28 cellular contexts compared by ENCODE assay signal in the genomic region with DNA sequence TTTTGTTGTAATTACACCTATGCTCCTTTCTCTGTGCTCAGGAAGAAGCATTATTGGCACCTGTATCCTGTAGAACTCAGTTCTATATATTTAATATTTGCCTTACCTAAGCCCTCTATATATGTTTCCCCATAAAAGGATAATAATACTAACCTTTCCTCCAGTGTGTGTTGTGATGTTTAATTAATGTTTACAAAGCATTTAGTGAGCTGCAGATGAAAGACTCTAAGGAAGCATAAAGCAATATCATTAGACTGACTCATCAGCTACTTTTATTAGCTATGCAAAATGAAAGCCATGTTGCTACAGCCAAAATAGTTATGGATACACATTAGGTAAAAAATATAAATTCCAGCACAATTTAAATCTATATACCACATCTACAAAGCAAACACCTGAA.
DNase-seq lines count a peak whose midpoint lies in the region; ATAC-seq and TF ChIP-seq lines count a peak whose summit lies in the region.
"Had no signal": no experiment of that assay in that cellular context is flagged by ENCODE, and none has a peak within 500 bp of the region (broad histone marks: within the 10 kb centered on the region; RNA-seq: fewer than 3 reads in every experiment).

No MANE protein-coding gene starts in this region.

- H3K27me3 ChIP-seq in WERI-Rb-1 (ENCODE audit: insufficient read depth, low read depth, severe bottlenecking): no peaks in the 10 kb centered on the region
- H3K27me3 ChIP-seq: BLaER1 treated with 17β-estradiol and CSF1 and Interleukin-3, amounts not matched to agents 10 nM and 100 nM; breast epithelium; neural progenitor cell had no signal

- H3K36me3 ChIP-seq in WERI-Rb-1: no peaks in the 10 kb centered on the region
- H3K36me3 ChIP-seq: BLaER1 treated with 17β-estradiol and CSF1 and Interleukin-3, amounts not matched to agents 10 nM and 100 nM; breast epithelium; neural progenitor cell had no signal

- no peaks in the 10 kb centered on the region for H3K9me3 ChIP-seq in WERI-Rb-1 (ENCODE audit: severe bottlenecking)
- H3K9me3 ChIP-seq: BLaER1 treated with 17β-estradiol and CSF1 and Interleukin-3, amounts not matched to agents 10 nM and 100 nM; breast epithelium had no signal

- no peak overlapping the region for H3K4me3 ChIP-seq in WERI-Rb-1 (ENCODE audit: low read depth, low read length)
- H3K4me3 ChIP-seq: BLaER1 treated with 17β-estradiol and CSF1 and Interleukin-3, amounts not matched to agents 10 nM and 100 nM; breast epithelium; GM12878; neural progenitor cell had no signal

- DNase-seq in DMS153 treated with DMSO at 0.1 percent for 48 hours (lab: John Stamatoyannopoulos, UW; ENCODE audit: unreplicated experiment) (peak; percentile 44), HT-29 (ENCODE audit: low spot score) (peak; percentile 52), kidney tubule cell (ENCODE audit: low spot score) (peak; percentile 20), NCI-H1092 (lab: John Stamatoyannopoulos, UW) (no peak), GOT3 (lab: John Stamatoyannopoulos, UW) (no peak), WERI-Rb-1 (no peak), left lobe of liver (ENCODE audit: low spot score) (no peak)
- DNase-seq: activated B cell treated with CpG ODN at 0.5 μM for 24 hours; activated CD4-positive, alpha-beta T cell treated with anti-CD3 and anti-CD28 coated beads, Interleukin-2, amount 50 U/mL, for 4 hours; activated CD8-positive, alpha-beta memory T cell treated with anti-CD3 and anti-CD28 coated beads, Interleukin-2, amount 50 U/mL, for 4 hours; DND-41; foreskin melanocyte; mesenchymal stem cell; NCI-H1092 treated with DMSO at 0.1 percent for 48 hours; NCI-H2029; NCI-H526 treated with DMSO at 0.1 percent for 48 hours; right cardiac atrium; stimulated activated CD4-positive, alpha-beta T cell treated with anti-CD3 and anti-CD28 coated beads, Interleukin-4, amount 100 ng/mL, for 24 hours; substantia nigra; T-helper 9 cell had no signal

- ATAC-seq in left lobe of liver: no peak
- ATAC-seq: GM12878; right cardiac atrium; Right ventricle myocardium inferior; stimulated activated memory B cell treated with anti-CD40 and anti-IgM and Interleukin-4, amounts not matched to agents 10 μg/mL and 1 μg/mL and 100 μg/mL, for 72 hours had no signal

- H3K27ac ChIP-seq in VCaP (peak overlapping the region; percentile 67; the same call in 1 of the 2 replicates), WERI-Rb-1 (no peak overlapping the region)
- H3K27ac ChIP-seq: BLaER1 treated with 17β-estradiol and CSF1 and Interleukin-3, amounts not matched to agents 10 nM and 100 nM; breast epithelium; neural progenitor cell; parathyroid adenoma had no signal

- TF ChIP-seq CTCF in VCaP (conservative IDR thresholded peaks at IDR 0.05): no peak
- TF ChIP-seq CTCF in WERI-Rb-1 (IDR thresholded peaks at IDR 0.05; ENCODE audit: low read depth, low read length): no peak

Comparison
In these comparisons a context has a peak if more than half of its experiments do, and no peak if none do; other contexts are left out.
1. DNase-seq: peak in DMS153 treated with DMSO at 0.1 percent for 48 hours (single experiment), HT-29 (single experiment) and kidney tubule cell (single experiment); none in NCI-H1092 (single experiment), GOT3 (single experiment), WERI-Rb-1 (single experiment) and left lobe of liver (single experiment).